Comparison of ENCODE assay signal across 11 cellular contexts in genomic region chr12:9668141-9669018, GRCh38. TPM values are rescaled to one million over a fixed set of nuclear protein-coding genes. Genes with fewer than 3 reads are reported as not detected.
DNase-seq lines count a peak whose midpoint lies in the region; ATAC-seq lines count a peak whose summit lies in the region.
"Had no signal": no experiment of that assay in that cellular context is flagged by ENCODE, and none has a peak within 500 bp of the region (broad histone marks: within the 10 kb centered on the region; RNA-seq: fewer than 3 reads in every experiment).

No MANE protein-coding gene starts in this region.

- H3K36me3 Mint-ChIP-seq in activated T-cell treated with anti-CD3 and anti-CD28 coated beads, Interleukin-2, amount 50 U/mL, for 72 hours (ENCODE audit: insufficient read depth in 2 of 2), result peaks cover 39 to 66% of the 10 kb centered on the region in 2 donors
- peaks cover 61% of the 10 kb centered on the region for H3K36me3 Mint-ChIP-seq in T-cell
- peaks cover 55% of the 10 kb centered on the region for H3K36me3 Mint-ChIP-seq in effector memory CD8-positive, alpha-beta T cell (ENCODE audit: insufficient read depth)
- H3K36me3 Mint-ChIP-seq in stimulated activated naive B cell treated with anti-CD40 and anti-IgM and Interleukin-4, amounts not matched to agents 10 μg/mL and 1 μg/mL and 100 μg/mL, for 72 hours, result peaks cover 56 to 66% of the 10 kb centered on the region in 2 donors

- H3K4me3 Mint-ChIP-seq in activated T-cell treated with anti-CD3 and anti-CD28 coated beads, Interleukin-2, amount 50 U/mL, for 72 hours, result peak overlapping the region; percentile 88 to 100
- H3K4me3 Mint-ChIP-seq in T-cell, result peak overlapping the region; percentile 85 to 90 (median 89)
- H3K4me3 Mint-ChIP-seq in effector memory CD8-positive, alpha-beta T cell, result peak overlapping the region; percentile 75 to 93
- peak overlapping the region; percentile 80 to 81 for H3K4me3 Mint-ChIP-seq in stimulated activated naive B cell treated with anti-CD40 and anti-IgM and Interleukin-4, amounts not matched to agents 10 μg/mL and 1 μg/mL and 100 μg/mL, for 72 hours
- H3K4me3 Mint-ChIP-seq: nephron had no signal

- DNase-seq in activated T-cell treated with anti-CD3 and anti-CD28 coated beads, Interleukin-2, amount 50 U/mL, for 72 hours, result no peak
- no peak for DNase-seq in activated T-cell treated with anti-CD3 and anti-CD28 coated beads, Interleukin-2, amount 50 U/mL, for 48 hours
- DNase-seq in T-cell, result no peak
- no peak for DNase-seq in effector memory CD8-positive, alpha-beta T cell
- no peak for DNase-seq in stimulated activated naive B cell treated with anti-CD40 and anti-IgM and Interleukin-4, amounts not matched to agents 10 μg/mL and 1 μg/mL and 100 μg/mL, for 72 hours
- no peak for DNase-seq in NCI-H1417 (lab: John Stamatoyannopoulos, UW)
- DNase-seq: NCI-H1105, NCI-H82 had no signal

- peaks cover 63% of the 10 kb centered on the region for H3K4me1 Mint-ChIP-seq in activated T-cell treated with anti-CD3 and anti-CD28 coated beads, Interleukin-2, amount 50 U/mL, for 72 hours (ENCODE audit: low read depth)
- peaks cover 65 to 71% (median 68%) of the 10 kb centered on the region in 3 donors for H3K4me1 Mint-ChIP-seq in T-cell
- peaks cover 42 to 66% of the 10 kb centered on the region in 2 donors for H3K4me1 Mint-ChIP-seq in effector memory CD8-positive, alpha-beta T cell (ENCODE audit: low read depth in 2 of 2)
- H3K4me1 Mint-ChIP-seq in stimulated activated naive B cell treated with anti-CD40 and anti-IgM and Interleukin-4, amounts not matched to agents 10 μg/mL and 1 μg/mL and 100 μg/mL, for 72 hours, result peaks cover 47 to 70% of the 10 kb centered on the region in 2 donors

- peak overlapping the region; percentile 97 for H3K27ac Mint-ChIP-seq in activated T-cell treated with anti-CD3 and anti-CD28 coated beads, Interleukin-2, amount 50 U/mL, for 72 hours
- H3K27ac Mint-ChIP-seq in T-cell, result peak overlapping the region; percentile 83 to 95
- peak overlapping the region; percentile 90 to 92 for H3K27ac Mint-ChIP-seq in effector memory CD8-positive, alpha-beta T cell
- peak overlapping the region; percentile 97 for H3K27ac Mint-ChIP-seq in stimulated activated naive B cell treated with anti-CD40 and anti-IgM and Interleukin-4, amounts not matched to agents 10 μg/mL and 1 μg/mL and 100 μg/mL, for 72 hours

- ATAC-seq in activated T-cell treated with anti-CD3 and anti-CD28 coated beads, Interleukin-2, amount 50 U/mL, for 72 hours (replicated peaks in 1 of 2), result no peak
- ATAC-seq in T-cell (replicated peaks in 1 of 4) (no peak), GM18511 (IDR thresholded peaks at IDR 0.05; ENCODE audit: unreplicated experiment) (no peak), GM19035 (IDR thresholded peaks at IDR 0.05; ENCODE audit: unreplicated experiment) (no peak)
- ATAC-seq in effector memory CD8-positive, alpha-beta T cell (replicated peaks), result no peak
- ATAC-seq in stimulated activated naive B cell treated with anti-CD40 and anti-IgM and Interleukin-4, amounts not matched to agents 10 μg/mL and 1 μg/mL and 100 μg/mL, for 72 hours (replicated peaks), result no peak

- H3K9me3 Mint-ChIP-seq in activated T-cell treated with anti-CD3 and anti-CD28 coated beads, Interleukin-2, amount 50 U/mL, for 72 hours, result no peaks in the 10 kb centered on the region
- no peaks in the 10 kb centered on the region for H3K9me3 Mint-ChIP-seq in T-cell
- no peaks in the 10 kb centered on the region for H3K9me3 Mint-ChIP-seq in effector memory CD8-positive, alpha-beta T cell
- H3K9me3 Mint-ChIP-seq in stimulated activated naive B cell treated with anti-CD40 and anti-IgM and Interleukin-4, amounts not matched to agents 10 μg/mL and 1 μg/mL and 100 μg/mL, for 72 hours, result peaks cover 3% of the 10 kb centered on the region in 2 donors
- H3K9me3 Mint-ChIP-seq: nephron had no signal

- POLR2A ChIA-PET in T-cell (lab: Charles Lee), result interaction anchor here (0.6 to 6.1 kb wide), 12 partner anchors 10 to 92 kb away, joined by 3 to 54 read pairs (median 7); partner anchors contain the start of gene CD69 (in 1 of the 2)

- CTCF ChIA-PET in T-cell (lab: Charles Lee), result interaction anchor here (0.5 to 2.2 kb wide), 11 partner anchors 12 to 1815 kb away, joined by 3 to 15 read pairs (median 4); no protein-coding TSS in a partner anchor

- no peaks in the 10 kb centered on the region for H3K27me3 Mint-ChIP-seq in activated T-cell treated with anti-CD3 and anti-CD28 coated beads, Interleukin-2, amount 50 U/mL, for 72 hours (ENCODE audit: low read depth)
- H3K27me3 Mint-ChIP-seq in T-cell, result no peaks in the 10 kb centered on the region
- no peaks in the 10 kb centered on the region for H3K27me3 Mint-ChIP-seq in effector memory CD8-positive, alpha-beta T cell
- peaks cover 0 to 4% of the 10 kb centered on the region in 2 donors for H3K27me3 Mint-ChIP-seq in stimulated activated naive B cell treated with anti-CD40 and anti-IgM and Interleukin-4, amounts not matched to agents 10 μg/mL and 1 μg/mL and 100 μg/mL, for 72 hours

RNA-seq across cellular contexts. Expression of gene CLEC2D, which starts 1.1 kb away (rescaled TPM):
- total RNA-seq in activated T-cell treated with anti-CD3 and anti-CD28 coated beads, Interleukin-2, amount 50 U/mL, for 72 hours, result 100 to 1,000 TPM; 269 to 293 TPM
- total RNA-seq in T-cell, result 100 to 1,000 TPM; 217 to 338 (median 311) TPM
